8 cellular contexts compared by ENCODE assay signal in genomic region chr1:31955917-31956736, GRCh38. TPM values are rescaled to one million over a fixed set of nuclear protein-coding genes. Genes with fewer than 3 reads are reported as not detected.
DNase-seq lines count a peak whose midpoint lies in the region; ATAC-seq and TF ChIP-seq lines count a peak whose summit lies in the region.

No MANE protein-coding gene starts in this region.

- ATAC-seq in GM21528 (IDR thresholded peaks at IDR 0.05; ENCODE audit: low FRiP score, unreplicated experiment) (peak; percentile 66), lung (ENCODE audit: insufficient read depth, low FRiP score) (peak; percentile 81)

- 45% methylated on average over 11 of the region's 11 CpGs for WGBS in lung, 2 donors

- no peaks in the 10 kb centered on the region for H4K20me1 ChIP-seq in KMS-11 (ENCODE audit: insufficient read depth)

- H3K36me3 ChIP-seq in KMS-11 (ENCODE audit: insufficient read depth): no peaks in the 10 kb centered on the region
- no peaks in the 10 kb centered on the region for H3K36me3 ChIP-seq in lung (ENCODE audit: control insufficient read depth in 2 of 2, insufficient read depth in 2 of 2, low read length in 2 of 2)

- no peaks in the 10 kb centered on the region for H3K27me3 ChIP-seq in KMS-11 (ENCODE audit: insufficient read depth, low read depth)
- H3K27me3 ChIP-seq in lung (ENCODE audit: control insufficient read depth, insufficient read depth): no peaks in the 10 kb centered on the region

- peaks cover 90% of the 10 kb centered on the region for H3K4me1 ChIP-seq in KMS-11 (ENCODE audit: low read depth, poor library complexity, severe bottlenecking)
- H3K4me1 ChIP-seq in lung (ENCODE audit: control insufficient read depth in 2 of 2, insufficient read depth in 2 of 2, low read length in 2 of 2): peaks cover 8 to 12% of the 10 kb centered on the region in 2 donors

- peak overlapping the region; percentile 48; the same call in 1 of the 2 replicates for H3K9ac ChIP-seq in KMS-11

- peak; percentile 87 for DNase-seq in CMK (ENCODE audit: low read depth)
- peak; percentile 67 to 72 for DNase-seq in activated CD4-positive, alpha-beta T cell treated with anti-CD3 and anti-CD28 coated beads for 24 hours (ENCODE audit: low read depth in 2 of 2)
- peak; percentile 92 for DNase-seq in coronary artery (ENCODE audit: low spot score)
- DNase-seq in lung (ENCODE audit: low spot score): peak; percentile 85
- DNase-seq in stimulated activated CD4-positive, alpha-beta T cell treated with anti-CD3 and anti-CD28 coated beads, TNF-alpha, amount 100 ng/mL, for 48 hours (ENCODE audit: low read depth in 3 of 3): peak; percentile 70 to 86 (median 78)
- DNase-seq in NCI-H2029 (lab: John Stamatoyannopoulos, UW): no peak

- H3K27ac ChIP-seq in KMS-11: peak overlapping the region; percentile 85
- peak overlapping the region; percentile 88 to 92 for H3K27ac ChIP-seq in coronary artery
- peak overlapping the region; percentile 89 to 96 for H3K27ac ChIP-seq in lung (ENCODE audit: low read depth in 1 of 2, low read length in 1 of 2)

- no peak; the same call in 1 of the 2 replicates for TF ChIP-seq CTCF in KMS-11 (conservative IDR thresholded peaks at IDR 0.05; ENCODE audit: low read depth, low read length)
- no peak for TF ChIP-seq CTCF in coronary artery (IDR thresholded peaks at IDR 0.05)
- no peak for TF ChIP-seq CTCF in lung (IDR thresholded peaks at IDR 0.05; ENCODE audit: control extremely low read depth, extremely low read depth)

- peak overlapping the region; percentile 37; the same call in 1 of the 2 replicates for H2AFZ ChIP-seq in KMS-11 (ENCODE audit: low read depth)

- H3K9me3 ChIP-seq in lung (ENCODE audit: control insufficient read depth in 2 of 2, insufficient read depth in 1 of 2, low read length in 1 of 2): no peaks in the 10 kb centered on the region

- H3K4me3 ChIP-seq in KMS-11 (IDR thresholded peaks at IDR 0.05; ENCODE audit: insufficient read depth, low read depth, low read length) (no peak overlapping the region), coronary artery (peak overlapping the region; percentile 27), lung (no peak overlapping the region)

- no peaks in the 10 kb centered on the region for H3K79me2 ChIP-seq in KMS-11 (ENCODE audit: insufficient read depth, low read depth)

- peak overlapping the region; percentile 68 for H3K4me2 ChIP-seq in KMS-11

RNA-seq across cellular contexts. Expression of gene PTP4A2, which starts 18.0 kb away (rescaled TPM):
- 100 to 1,000 TPM; 205 to 274 TPM for total RNA-seq in lung
- polyA plus RNA-seq in lung: 100 to 1,000 TPM in 1 of 2 donors, 10 to 100 TPM in 1; 90.4 to 122 TPM

RNA-seq across cellular contexts. Expression of gene KHDRBS1, which starts 57.5 kb away (rescaled TPM):
- 100 to 1,000 TPM; 104 to 138 TPM for total RNA-seq in lung
- polyA plus RNA-seq in lung: 10 to 100 TPM; 51.7 to 60.6 TPM
